In genomic region chr11:46690702-46691101, GRCh38 we compare ENCODE assay signal across 21 cellular contexts. TPM values are rescaled to one million over a fixed set of nuclear protein-coding genes. Genes with fewer than 3 reads are reported as not detected.
DNase-seq lines count a peak whose midpoint lies in the region; FAIRE-seq and TF ChIP-seq lines count a peak whose summit lies in the region.
"Had no signal": no experiment of that assay in that cellular context is flagged by ENCODE, and none has a peak within 500 bp of the region (broad histone marks: within the 10 kb centered on the region; RNA-seq: fewer than 3 reads in every experiment).

No MANE protein-coding gene starts in this region.

- H3K36me3 Mint-ChIP-seq in CD14-positive monocyte (peaks cover 71 to 98% of the 10 kb centered on the region in 2 donors), MCF 10A (ENCODE audit: insufficient read depth, unreplicated experiment) (peaks cover 73% of the 10 kb centered on the region)
- peaks cover 100% of the 10 kb centered on the region for H3K36me3 Mint-ChIP-seq in dendritic cell treated with granulocyte-macrophage colony-stimulating factor and Interleukin-4, amounts not matched to agents 40 ng/mL and 50 ng/mL, for 4 days (ENCODE audit: low read depth)

- no TSS peak for BruUV-seq in MCF 10A (replicated peaks; lab: Mats Ljungman, UMichigan)

- CTCF ChIA-PET in MCF 10A (lab: Yijun Ruan, JAX): interaction anchor here (0.9 kb wide), 1 partner anchor 10 kb away, joined by 5 read pairs; the partner anchor contains the start of genes ARHGAP1 and ZNF408

- H3K27ac Mint-ChIP-seq in CD14-positive monocyte (peak overlapping the region in 4 of 7 donors; percentile 52 to 77 (median 62)), MCF 10A (ENCODE audit: low read depth, unreplicated experiment) (no peak overlapping the region)
- H3K27ac Mint-ChIP-seq in dendritic cell treated with granulocyte-macrophage colony-stimulating factor and Interleukin-4, amounts not matched to agents 40 ng/mL and 50 ng/mL, for 4 days: peak overlapping the region; percentile 5

- no peak for TF ChIP-seq POLR2A in erythroblast (IDR thresholded peaks at IDR 0.05; ENCODE audit: low read length)

- TF ChIP-seq CTCF in 22Rv1 (IDR thresholded peaks at IDR 0.05): no peak
- no peak for TF ChIP-seq CTCF in CD14-positive monocyte (IDR thresholded peaks at IDR 0.05)
- TF ChIP-seq CTCF in LNCaP clone FGC (IDR thresholded peaks at IDR 0.05; ENCODE audit: control insufficient read depth, extremely low read depth, insufficient read depth): no peak
- no peak for TF ChIP-seq CTCF in MCF 10A (IDR thresholded peaks at IDR 0.05; ENCODE audit: unreplicated experiment)

- intact Hi-C loops in CD14-positive monocyte (cut with micrococcal nuclease) (no loop called here), MCF 10A (cut with micrococcal nuclease) (no loop called here)
- intact Hi-C loops in dendritic cell treated with granulocyte-macrophage colony-stimulating factor and Interleukin-4, amounts not matched to agents 40 ng/mL and 50 ng/mL, for 4 days (cut with micrococcal nuclease): no loop called here

- H3K4me1 Mint-ChIP-seq in CD14-positive monocyte (peaks cover 7% of the 10 kb centered on the region), MCF 10A (ENCODE audit: insufficient read depth, unreplicated experiment) (peaks cover 23% of the 10 kb centered on the region)
- no peaks in the 10 kb centered on the region for H3K4me1 Mint-ChIP-seq in dendritic cell treated with granulocyte-macrophage colony-stimulating factor and Interleukin-4, amounts not matched to agents 40 ng/mL and 50 ng/mL, for 4 days (ENCODE audit: low read depth)

- H3K27me3 Mint-ChIP-seq in CD14-positive monocyte (ENCODE audit: low read depth in 3 of 3) (peaks cover 0 to 4% (median 2%) of the 10 kb centered on the region in 3 donors), MCF 10A (ENCODE audit: insufficient read depth, unreplicated experiment) (no peaks in the 10 kb centered on the region)
- H3K27me3 Mint-ChIP-seq in dendritic cell treated with granulocyte-macrophage colony-stimulating factor and Interleukin-4, amounts not matched to agents 40 ng/mL and 50 ng/mL, for 4 days: no peaks in the 10 kb centered on the region

- H3K4me3 ChIP-seq in LNCaP clone FGC (ENCODE audit: low read depth, low read length): no peak overlapping the region

- peak overlapping the region; percentile 29; the same call in 1 of the 2 replicates for H3K27ac ChIP-seq in 22Rv1
- H3K27ac ChIP-seq: C4-2B had no signal

- no peak for FAIRE-seq in HTR-8/SVneo (lab: Jason Lieb, UNC)
- FAIRE-seq: GM12891, GM19239 had no signal

- POLR2A ChIA-PET in MCF 10A (lab: Yijun Ruan, JAX): interaction anchor here (0.6 to 2.0 kb wide), 2 partner anchors 10 to 115 kb away, joined by 3 to 14 read pairs; partner anchors contain the start of genes ARHGAP1 and ZNF408

- DNase-seq in CD14-positive monocyte (ENCODE audit: low spot score): no peak
- peak; percentile 44 for DNase-seq in LNCaP clone FGC (ENCODE audit: low read depth)
- no peak for DNase-seq in erythroblast (lab: John Stamatoyannopoulos, UW)
- no peak for DNase-seq in T-helper 2 cell
- DNase-seq in MCF 10A (ENCODE audit: unreplicated experiment): no peak
- DNase-seq in HTR-8/SVneo (ENCODE audit: insufficient read length, low spot score): no peak
- DNase-seq: AML-193, GOT3, NCI-H1105 treated with DMSO at 0.1 percent for 48 hours, NCI-H187, NCI-H2227 treated with DMSO at 0.1 percent for 48 hours, NCI-H510A treated with DMSO at 0.1 percent for 48 hours, NCI-H774, OCI-M1, SIG-M5 had no signal

- no peaks in the 10 kb centered on the region for H3K9me3 Mint-ChIP-seq in CD14-positive monocyte
- H3K9me3 Mint-ChIP-seq in dendritic cell treated with granulocyte-macrophage colony-stimulating factor and Interleukin-4, amounts not matched to agents 40 ng/mL and 50 ng/mL, for 4 days: no peaks in the 10 kb centered on the region
- H3K9me3 Mint-ChIP-seq in MCF 10A (ENCODE audit: unreplicated experiment): no peaks in the 10 kb centered on the region

- no peak overlapping the region for H3K4me3 Mint-ChIP-seq in CD14-positive monocyte
- no peak overlapping the region for H3K4me3 Mint-ChIP-seq in dendritic cell treated with granulocyte-macrophage colony-stimulating factor and Interleukin-4, amounts not matched to agents 40 ng/mL and 50 ng/mL, for 4 days
- no peak overlapping the region for H3K4me3 Mint-ChIP-seq in MCF 10A (ENCODE audit: unreplicated experiment)

RNA-seq across cellular contexts. Expression of gene ARHGAP1, which starts 9.7 kb away (rescaled TPM):
- polyA plus RNA-seq in CD14-positive monocyte: 10 to 100 TPM; 31.6 to 59.3 TPM
- 61.0 and 63.6 TPM in 2 replicates for total RNA-seq in MCF 10A (2022)

RNA-seq across cellular contexts. Expression of gene ZNF408, which starts 10.1 kb away (rescaled TPM):
- 1 to 10 TPM; 4.1 to 4.2 TPM for polyA plus RNA-seq in CD14-positive monocyte
- 14.5 and 15.3 TPM in 2 replicates for total RNA-seq in MCF 10A (2022)

RNA-seq across cellular contexts. Expression of gene F2, which starts 28.3 kb away (rescaled TPM):
- polyA plus RNA-seq in CD14-positive monocyte: not detected
- total RNA-seq in MCF 10A (2022): not detected in 2 replicates
- total RNA-seq: LHCN-M2 had no signal
